17 cellular contexts compared by ENCODE assay signal in the genomic region with DNA sequence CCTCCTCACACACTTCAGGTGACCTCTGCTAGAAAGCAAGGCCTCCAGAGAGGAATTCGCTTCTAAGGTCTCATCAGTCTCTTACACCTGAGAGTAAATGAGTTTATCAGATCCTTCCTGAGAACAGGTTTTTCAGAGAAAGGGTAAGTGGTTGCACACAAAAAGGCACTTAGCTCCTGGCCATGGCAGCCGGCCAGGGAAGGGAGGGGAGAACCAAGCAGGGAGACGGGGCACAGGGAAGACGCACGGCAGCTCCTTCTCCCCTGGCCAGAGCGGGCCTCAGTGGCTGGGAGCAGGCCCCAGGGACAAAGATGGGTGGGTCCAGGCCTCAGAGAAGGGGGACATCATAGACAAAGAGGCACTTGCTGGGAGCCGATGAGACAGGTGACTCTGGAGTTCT. TPM values are rescaled to one million over a fixed set of nuclear protein-coding genes. Genes with fewer than 3 reads are reported as not detected.
A peak's percentile ranks its signal among the peaks of the same experiment; 100 is the strongest.
DNase-seq lines count a peak whose midpoint lies in the region; ATAC-seq and TF ChIP-seq lines count a peak whose summit lies in the region.
"Had no signal": no experiment of that assay in that cellular context is flagged by ENCODE, and none has a peak within 500 bp of the region (broad histone marks: within the 10 kb centered on the region; RNA-seq: fewer than 3 reads in every experiment).

No MANE protein-coding gene starts in this region.

- TF ChIP-seq CTCF in LNCaP clone FGC (IDR thresholded peaks at IDR 0.05; ENCODE audit: control insufficient read depth, extremely low read depth, insufficient read depth) (no peak), lung (IDR thresholded peaks at IDR 0.05; ENCODE audit: control extremely low read depth, extremely low read depth) (no peak), brain microvascular endothelial cell (IDR thresholded peaks at IDR 0.05; ENCODE audit: low read depth, low read length, missing control alignments) (no peak)

- no peak overlapping the region for H3K4me3 ChIP-seq in LNCaP clone FGC (ENCODE audit: low read depth, low read length)
- H3K4me3 ChIP-seq in lung, result no peak overlapping the region
- H3K4me3 ChIP-seq in brain microvascular endothelial cell (ENCODE audit: low read depth, low read length), result no peak overlapping the region

- DNase-seq in DMS153 (lab: John Stamatoyannopoulos, UW), result peak; percentile 88
- peak; percentile 66 for DNase-seq in LNCaP clone FGC (ENCODE audit: low read depth)
- DNase-seq in NCI-H2196 treated with DMSO at 0.1 percent for 48 hours (lab: John Stamatoyannopoulos, UW; ENCODE audit: unreplicated experiment), result peak; percentile 54
- peak; percentile 78 for DNase-seq in lung (ENCODE audit: low spot score)
- DNase-seq in activated naive CD4-positive, alpha-beta T cell treated with anti-CD3 and anti-CD28 coated beads, Interleukin-2, amount 10 ng/mL, durations not matched to agents 7 days and 5 days, result no peak
- DNase-seq in activated CD8-positive, alpha-beta memory T cell treated with anti-CD3 and anti-CD28 coated beads for 24 hours, result no peak
- DNase-seq in brain microvascular endothelial cell, result no peak
- DNase-seq: activated CD4-positive, alpha-beta T cell treated with anti-CD3 and anti-CD28 coated beads for 1 hour; activated effector memory CD4-positive, alpha-beta T cell treated with anti-CD3 and anti-CD28 coated beads, Interleukin-2, amount 50 U/mL, for 16 hours; anterior cingulate cortex; Caco-2; endodermal cell; GF-D8; OCI-M1 had no signal

- H3K4me1 ChIP-seq in lung (ENCODE audit: control insufficient read depth in 2 of 2, insufficient read depth in 2 of 2, low read length in 2 of 2), result peaks cover 0 to 4% of the 10 kb centered on the region in 2 donors

- H3K27ac ChIP-seq in lung (ENCODE audit: low read depth in 1 of 2, low read length in 1 of 2) (no peak overlapping the region), brain microvascular endothelial cell (no peak overlapping the region)

- in situ Hi-C loops in brain microvascular endothelial cell (cut with HindIII; ENCODE audit: low pct_ligation_motif_present, low sequenced_read_pairs), result no loop called here

- no peak overlapping the region for H3K4me3 Mint-ChIP-seq in activated naive CD4-positive, alpha-beta T cell treated with anti-CD3 and anti-CD28 coated beads, Interleukin-2, amount 10 ng/mL, durations not matched to agents 7 days and 5 days
- H3K4me3 Mint-ChIP-seq: endodermal cell had no signal

- no peaks in the 10 kb centered on the region for H3K36me3 Mint-ChIP-seq in activated naive CD4-positive, alpha-beta T cell treated with anti-CD3 and anti-CD28 coated beads, Interleukin-2, amount 10 ng/mL, durations not matched to agents 7 days and 5 days

- CTCF ChIA-PET in activated naive CD4-positive, alpha-beta T cell treated with anti-CD3 and anti-CD28 coated beads, Interleukin-2, amount 10 ng/mL, durations not matched to agents 7 days and 5 days (lab: Charles Lee), result interaction anchor here (0.9 kb wide), 1 partner anchor 12 kb away, joined by 3 read pairs; no protein-coding TSS in a partner anchor

- 66 to 87% methylated on average over 7 of the region's 7 CpGs for WGBS in lung, 2 donors

- no peaks in the 10 kb centered on the region for H3K27me3 ChIP-seq in lung (ENCODE audit: control insufficient read depth, insufficient read depth)
- peaks cover 5% of the 10 kb centered on the region for H3K27me3 ChIP-seq in brain microvascular endothelial cell (replicated peaks)

- H3K4me1 Mint-ChIP-seq in activated naive CD4-positive, alpha-beta T cell treated with anti-CD3 and anti-CD28 coated beads, Interleukin-2, amount 10 ng/mL, durations not matched to agents 7 days and 5 days, result no peaks in the 10 kb centered on the region

- H3K27me3 Mint-ChIP-seq in activated naive CD4-positive, alpha-beta T cell treated with anti-CD3 and anti-CD28 coated beads, Interleukin-2, amount 10 ng/mL, durations not matched to agents 7 days and 5 days, result peaks cover 33% of the 10 kb centered on the region

- H3K9me3 ChIP-seq in lung (ENCODE audit: control insufficient read depth in 2 of 2, insufficient read depth in 1 of 2, low read length in 1 of 2), result no peaks in the 10 kb centered on the region
- H3K9me3 ChIP-seq: Caco-2 had no signal

- H3K27ac Mint-ChIP-seq in activated naive CD4-positive, alpha-beta T cell treated with anti-CD3 and anti-CD28 coated beads, Interleukin-2, amount 10 ng/mL, durations not matched to agents 7 days and 5 days, result no peak overlapping the region
- H3K27ac Mint-ChIP-seq: endodermal cell had no signal

- ATAC-seq in lung (ENCODE audit: insufficient read depth, low FRiP score) (peak; percentile 22), GM18519 (IDR thresholded peaks at IDR 0.05; ENCODE audit: low FRiP score, unreplicated experiment) (no peak)

- H3K36me3 ChIP-seq in lung (ENCODE audit: control insufficient read depth in 2 of 2, insufficient read depth in 2 of 2, low read length in 2 of 2) (no peaks in the 10 kb centered on the region), brain microvascular endothelial cell (replicated peaks) (no peaks in the 10 kb centered on the region)

- H3K9me3 Mint-ChIP-seq in activated naive CD4-positive, alpha-beta T cell treated with anti-CD3 and anti-CD28 coated beads, Interleukin-2, amount 10 ng/mL, durations not matched to agents 7 days and 5 days, result no peaks in the 10 kb centered on the region
- H3K9me3 Mint-ChIP-seq: endodermal cell had no signal

RNA-seq across cellular contexts. Expression of gene TNNT2, which starts 3.6 kb away (rescaled TPM):
- 1 to 10 TPM; 2.0 to 6.8 TPM for total RNA-seq in lung
- 10 to 100 TPM in 1 of 2 donors, 1 to 10 TPM in 1; 4.0 to 10.4 TPM for polyA plus RNA-seq in lung
- total RNA-seq: M059J, NCI-H460 had no signal

RNA-seq across cellular contexts. Expression of gene LAD1, which starts 18.0 kb away (rescaled TPM):
- 10 to 100 TPM; 17.8 to 37.8 TPM for total RNA-seq in lung
- polyA plus RNA-seq in lung, result 10 to 100 TPM; 39.6 to 63.8 TPM
- total RNA-seq: NCI-H460 had no signal

RNA-seq across cellular contexts. Expression of gene TNNI1, which starts 40.4 kb away (rescaled TPM):
- under 1 TPM; 0.06 to 0.88 TPM for total RNA-seq in lung
- under 1 TPM; 0.11 to 0.63 TPM for polyA plus RNA-seq in lung
- total RNA-seq: Caco-2, M059J, NCI-H460 had no signal

Comparison
In these comparisons a context has a peak if more than half of its experiments do, and no peak if none do; other contexts are left out.
1. DNase-seq: peak in DMS153 (single experiment), LNCaP clone FGC (single experiment), NCI-H2196 treated with DMSO at 0.1 percent for 48 hours (single experiment) and lung (single experiment); none in activated naive CD4-positive, alpha-beta T cell treated with anti-CD3 and anti-CD28 coated beads, Interleukin-2, amount 10 ng/mL, durations not matched to agents 7 days and 5 days (single experiment), activated CD8-positive, alpha-beta memory T cell treated with anti-CD3 and anti-CD28 coated beads for 24 hours (single experiment) and brain microvascular endothelial cell (single experiment).